In the genomic region with DNA sequence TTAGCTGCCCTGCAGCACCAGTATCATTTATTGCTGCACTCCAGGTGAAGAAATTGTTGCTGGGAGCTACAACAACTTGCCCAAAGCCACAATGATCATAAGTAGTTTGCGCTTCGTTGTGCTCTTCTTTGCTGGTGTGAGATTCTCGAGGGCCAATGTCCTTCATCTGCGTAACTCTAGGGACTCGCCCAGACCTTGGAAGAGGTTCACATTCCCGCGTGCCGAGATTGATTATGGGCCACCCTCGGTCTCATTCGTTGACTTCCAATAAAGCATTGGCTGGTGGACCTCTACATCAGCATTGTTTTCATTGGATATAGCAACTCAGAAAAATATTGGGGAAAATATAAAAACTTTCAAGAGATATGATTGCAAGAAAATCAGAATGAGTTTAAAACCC, we compare ENCODE assay signal across 2 cellular contexts.
TF ChIP-seq lines count a peak whose summit lies in the region.

No MANE protein-coding gene starts in this region.

TF ChIP-seq in GM12878, 131 proteins besides CTCF, POLR2A, EP300 and RAD21:
- TF ChIP-seq, protein P1, sequence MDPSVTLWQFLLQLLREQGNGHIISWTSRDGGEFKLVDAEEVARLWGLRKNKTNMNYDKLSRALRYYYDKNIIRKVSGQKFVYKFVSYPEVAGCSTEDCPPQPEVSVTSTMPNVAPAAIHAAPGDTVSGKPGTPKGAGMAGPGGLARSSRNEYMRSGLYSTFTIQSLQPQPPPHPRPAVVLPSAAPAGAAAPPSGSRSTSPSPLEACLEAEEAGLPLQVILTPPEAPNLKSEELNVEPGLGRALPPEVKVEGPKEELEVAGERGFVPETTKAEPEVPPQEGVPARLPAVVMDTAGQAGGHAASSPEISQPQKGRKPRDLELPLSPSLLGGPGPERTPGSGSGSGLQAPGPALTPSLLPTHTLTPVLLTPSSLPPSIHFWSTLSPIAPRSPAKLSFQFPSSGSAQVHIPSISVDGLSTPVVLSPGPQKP (IDR thresholded peaks at IDR 0.05; ENCODE audit: low read depth, low read length) = no peak
- no peak for TF ChIP-seq HCFC1 (IDR thresholded peaks at IDR 0.05; ENCODE audit: low read length)
- no peak for TF ChIP-seq MEF2A (IDR thresholded peaks at IDR 0.05; ENCODE audit: insufficient read depth, low read depth, low read length)
- TF ChIP-seq KAT2A (conservative IDR thresholded peaks at IDR 0.05; ENCODE audit: control insufficient read depth, low read depth, low read length) = no peak
- no peak for TF ChIP-seq CREB1 (IDR thresholded peaks at IDR 0.05; ENCODE audit: low read depth)
- TF ChIP-seq REST (IDR thresholded peaks at IDR 0.05; ENCODE audit: low read depth, low read length) = no peak
- no peak for TF ChIP-seq SUZ12 (IDR thresholded peaks at IDR 0.05; ENCODE audit: unreplicated experiment)
- TF ChIP-seq PAX8 (IDR thresholded peaks at IDR 0.05) = no peak
- TF ChIP-seq WRNIP1 (IDR thresholded peaks at IDR 0.05; ENCODE audit: borderline replicate concordance, low read depth, low read length) = no peak
- no peak for TF ChIP-seq RB1 (IDR thresholded peaks at IDR 0.05; ENCODE audit: borderline replicate concordance)
- no peak for TF ChIP-seq CHD4 (IDR thresholded peaks at IDR 0.05)
- no peak for TF ChIP-seq POU2F2 (IDR thresholded peaks at IDR 0.05; ENCODE audit: borderline replicate concordance, low read depth, low read length)
- TF ChIP-seq EGR1 (IDR thresholded peaks at IDR 0.05; ENCODE audit: borderline replicate concordance in 1 of 2, low read depth in 2 of 2, low read length in 2 of 2) = no peak

TF ChIP-seq in liver, 16 proteins besides CTCF, POLR2A, EP300 and RAD21 (continued from another document):
- TF ChIP-seq ATF3 (IDR thresholded peaks at IDR 0.05) (no peak), SP1 (IDR thresholded peaks at IDR 0.05) (no peak), TAF1 (conservative IDR thresholded peaks at IDR 0.05) (no peak), RXRA (IDR thresholded peaks at IDR 0.05) (no peak), YY1 (IDR thresholded peaks at IDR 0.05) (no peak), FOXA2 (IDR thresholded peaks at IDR 0.05) (no peak)
- TF ChIP-seq, protein P2, sequence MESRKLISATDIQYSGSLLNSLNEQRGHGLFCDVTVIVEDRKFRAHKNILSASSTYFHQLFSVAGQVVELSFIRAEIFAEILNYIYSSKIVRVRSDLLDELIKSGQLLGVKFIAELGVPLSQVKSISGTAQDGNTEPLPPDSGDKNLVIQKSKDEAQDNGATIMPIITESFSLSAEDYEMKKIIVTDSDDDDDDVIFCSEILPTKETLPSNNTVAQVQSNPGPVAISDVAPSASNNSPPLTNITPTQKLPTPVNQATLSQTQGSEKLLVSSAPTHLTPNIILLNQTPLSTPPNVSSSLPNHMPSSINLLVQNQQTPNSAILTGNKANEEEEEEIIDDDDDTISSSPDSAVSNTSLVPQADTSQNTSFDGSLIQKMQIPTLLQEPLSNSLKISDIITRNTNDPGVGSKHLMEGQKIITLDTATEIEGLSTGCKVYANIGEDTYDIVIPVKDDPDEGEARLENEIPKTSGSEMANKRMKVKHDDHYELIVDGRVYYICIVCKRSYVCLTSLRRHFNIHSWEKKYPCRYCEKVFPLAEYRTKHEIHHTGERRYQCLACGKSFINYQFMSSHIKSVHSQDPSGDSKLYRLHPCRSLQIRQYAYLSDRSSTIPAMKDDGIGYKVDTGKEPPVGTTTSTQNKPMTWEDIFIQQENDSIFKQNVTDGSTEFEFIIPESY (IDR thresholded peaks at IDR 0.05) = no peak
